Comparison of ENCODE assay signal across 10 cellular contexts in genomic region chr12:96194572-96194889, GRCh38. TPM values are rescaled to one million over a fixed set of nuclear protein-coding genes. Genes with fewer than 3 reads are reported as not detected.
DNase-seq lines count a peak whose midpoint lies in the region; ATAC-seq, FAIRE-seq and TF ChIP-seq lines count a peak whose summit lies in the region.
"Had no signal": no experiment of that assay in that cellular context is flagged by ENCODE, and none has a peak within 500 bp of the region (broad histone marks: within the 10 kb centered on the region; RNA-seq: fewer than 3 reads in every experiment).

No MANE protein-coding gene starts in this region.

- peak overlapping the region; percentile 92; the same call in 1 of the 2 replicates for H3K56ac ChIP-seq in IMR-90 (ENCODE audit: extremely low read depth, insufficient read depth, low read length)

- H3K18ac ChIP-seq in IMR-90 (ENCODE audit: low read depth, low read length): peak overlapping the region; percentile 62; the same call in 1 of the 2 replicates

- H4K20me1 ChIP-seq in IMR-90 (ENCODE audit: insufficient read depth, low read length): peaks cover 14% of the 10 kb centered on the region; the same call in 1 of the 2 replicates

- POLR2A ChIA-PET in IMR-90 (lab: Charles Lee; ENCODE audit: unreplicated experiment): no interaction called here

- H3K9me3 Mint-ChIP-seq in activated T-cell treated with anti-CD3 and anti-CD28 coated beads, Interleukin-2, amount 50 U/mL, for 4 hours: no peaks in the 10 kb centered on the region
- no peaks in the 10 kb centered on the region for H3K9me3 Mint-ChIP-seq in effector memory CD8-positive, alpha-beta T cell

- peak overlapping the region; percentile 98 for H3K4me3 Mint-ChIP-seq in activated T-cell treated with anti-CD3 and anti-CD28 coated beads, Interleukin-2, amount 50 U/mL, for 4 hours
- peak overlapping the region; percentile 89 to 95 for H3K4me3 Mint-ChIP-seq in effector memory CD8-positive, alpha-beta T cell

- no peak for TF ChIP-seq POLR2A in IMR-90 (IDR thresholded peaks at IDR 0.05; ENCODE audit: low read depth, low read length)

- H3K9me3 ChIP-seq in IMR-90 (ENCODE audit: control insufficient read depth, insufficient read depth, low read length) (no peaks in the 10 kb centered on the region), pancreas (no peaks in the 10 kb centered on the region)

- H3K79me1 ChIP-seq in IMR-90 (ENCODE audit: low read depth in 1 of 2, low read length in 2 of 2): peaks cover 0 to 19% of the 10 kb centered on the region in 2 experiments; a peak in 2 of 4 replicates

- no peak for DNase-seq in activated T-cell treated with anti-CD3 and anti-CD28 coated beads, Interleukin-2, amount 50 U/mL, for 4 hours
- DNase-seq in activated T-cell treated with anti-CD3 and anti-CD28 coated beads, Interleukin-2, amount 50 U/mL, for 48 hours: no peak
- DNase-seq in IMR-90 (no peak), pancreas (no peak), MV-4-11 (lab: John Stamatoyannopoulos, UW) (no peak), HPDE6-E6E7 (ENCODE audit: extremely low spot score) (no peak)
- no peak for DNase-seq in effector memory CD8-positive, alpha-beta T cell

- TF ChIP-seq RAD21 in IMR-90 (IDR thresholded peaks at IDR 0.05; ENCODE audit: low read length): no peak

- no peak for FAIRE-seq in pancreas (lab: Jason Lieb, UNC)
- FAIRE-seq: endometrium, G401.6 had no signal

- peak overlapping the region; percentile 96 for H2BK5ac ChIP-seq in IMR-90 (ENCODE audit: low read depth, low read length, poor library complexity, severe bottlenecking)

- H2BK15ac ChIP-seq in IMR-90 (ENCODE audit: low read depth, low read length): no peak overlapping the region

- peak overlapping the region; percentile 98 to 99 for H3K27ac Mint-ChIP-seq in effector memory CD8-positive, alpha-beta T cell

- H4K5ac ChIP-seq in IMR-90 (ENCODE audit: low read depth, low read length): no peak overlapping the region

- dilution Hi-C loops in IMR-90 (cut with HindIII; ENCODE audit: low sequenced_read_pairs, unreplicated experiment): no loop called here

- H2BK20ac ChIP-seq in IMR-90 (ENCODE audit: low read depth, low read length): peak overlapping the region; percentile 65

- peak overlapping the region; percentile 67 for H3K4me2 ChIP-seq in IMR-90 (ENCODE audit: low read depth, low read length)

- H3K36me3 ChIP-seq in IMR-90 (ENCODE audit: control insufficient read depth, insufficient read depth, low read length): no peaks in the 10 kb centered on the region
- no peaks in the 10 kb centered on the region for H3K36me3 ChIP-seq in pancreas

- CTCF ChIA-PET in IMR-90 (lab: Yijun Ruan, JAX): interaction anchor here (1.4 kb wide), 1 partner anchor 21 kb away, joined by 4 read pairs; no protein-coding TSS in a partner anchor

- H3K4me1 Mint-ChIP-seq in activated T-cell treated with anti-CD3 and anti-CD28 coated beads, Interleukin-2, amount 50 U/mL, for 4 hours (ENCODE audit: low read depth): peaks cover 55% of the 10 kb centered on the region
- H3K4me1 Mint-ChIP-seq in effector memory CD8-positive, alpha-beta T cell (ENCODE audit: low read depth in 2 of 2): peaks cover 38 to 40% of the 10 kb centered on the region in 2 donors

- H2AK5ac ChIP-seq in IMR-90 (ENCODE audit: low read depth, low read length): no peak overlapping the region

- WGBS in IMR-90 (ENCODE audit: extremely low coverage in 2 of 2, insufficient read length in 1 of 2), 2 experiments: no CpG with 5 or more reads among the region's 24 CpGs
- 1% methylated on average over 11 to 23 of the region's 24 CpGs for WGBS in pancreas, 2 donors

- H3K9me1 ChIP-seq in IMR-90 (ENCODE audit: insufficient read depth, low read length): peaks cover 7% of the 10 kb centered on the region

- no peak for TF ChIP-seq CTCF in IMR-90 (conservative IDR thresholded peaks at IDR 0.05; ENCODE audit: low read depth, low read length)
- TF ChIP-seq CTCF in pancreas (IDR thresholded peaks at IDR 0.05): no peak

- H3K23ac ChIP-seq in IMR-90 (ENCODE audit: low read depth, low read length): peak overlapping the region; percentile 98; the same call in 1 of the 2 replicates

- H3K27me3 Mint-ChIP-seq in activated T-cell treated with anti-CD3 and anti-CD28 coated beads, Interleukin-2, amount 50 U/mL, for 4 hours (ENCODE audit: low read depth): no peaks in the 10 kb centered on the region
- no peaks in the 10 kb centered on the region for H3K27me3 Mint-ChIP-seq in effector memory CD8-positive, alpha-beta T cell

- intact Hi-C loops in IMR-90 (cut with micrococcal nuclease): no loop called here
- intact Hi-C loops in pancreas (cut with DNase I): no loop called here

- peaks cover 5% of the 10 kb centered on the region for H3K4me1 ChIP-seq in IMR-90 (ENCODE audit: control insufficient read depth, insufficient read depth, low read length)
- H3K4me1 ChIP-seq in pancreas: peaks cover 0 to 21% (median 0%) of the 10 kb centered on the region in 3 donors

- peak overlapping the region; percentile 81 for H3K4ac ChIP-seq in IMR-90 (ENCODE audit: low read depth, low read length)

- H3K14ac ChIP-seq in IMR-90 (replicated peaks; ENCODE audit: low read depth, low read length): peak overlapping the region; percentile 95

- peak overlapping the region; percentile 78 for H2AFZ ChIP-seq in IMR-90 (replicated peaks; ENCODE audit: low read length, poor library complexity)

- ATAC-seq in activated T-cell treated with anti-CD3 and anti-CD28 coated beads, Interleukin-2, amount 50 U/mL, for 4 hours: no peak
- ATAC-seq in IMR-90 (ENCODE audit: low read depth) (no peak), pancreas (no peak)
- ATAC-seq in effector memory CD8-positive, alpha-beta T cell (replicated peaks): peak; percentile 1
- no peak for ATAC-seq in activated CD4-positive, CD25-positive, alpha-beta regulatory T cell treated with anti-CD3 and anti-CD28 coated beads, Interleukin-2, amount 50 U/mL, for 24 hours

- H3K36me3 Mint-ChIP-seq in activated T-cell treated with anti-CD3 and anti-CD28 coated beads, Interleukin-2, amount 50 U/mL, for 4 hours (ENCODE audit: insufficient read depth): peaks cover 5% of the 10 kb centered on the region
- H3K36me3 Mint-ChIP-seq in effector memory CD8-positive, alpha-beta T cell (ENCODE audit: insufficient read depth): peaks cover 47% of the 10 kb centered on the region

- peak overlapping the region; percentile 71 for H4K91ac ChIP-seq in IMR-90 (ENCODE audit: insufficient read depth, low read depth, low read length)

- in situ Hi-C loops in IMR-90 (cut with MboI; ENCODE audit: low sequenced_read_pairs): no loop called here

- no peaks in the 10 kb centered on the region for H3K27me3 ChIP-seq in IMR-90 (ENCODE audit: control insufficient read depth, insufficient read depth, low read length)
- no peaks in the 10 kb centered on the region for H3K27me3 ChIP-seq in pancreas

- H2AK9ac ChIP-seq in IMR-90 (replicated peaks; ENCODE audit: low read depth, low read length, poor library complexity): peak overlapping the region; percentile 86

- H3K4me3 ChIP-seq in IMR-90 (ENCODE audit: insufficient read depth, low read depth, low read length) (peak overlapping the region; percentile 97), pancreas (peak overlapping the region; percentile 48 to 79 (median 63))

- peak overlapping the region; percentile 81 to 90 for H4K8ac ChIP-seq in IMR-90 (ENCODE audit: low read depth in 2 of 2, low read length in 2 of 2)

- peak overlapping the region; percentile 74; the same call in 1 of the 2 replicates for H2BK120ac ChIP-seq in IMR-90 (ENCODE audit: low read depth, low read length)

- BruUV-seq in IMR-90 (replicated peaks; lab: Mats Ljungman, UMichigan): no TSS peak

- H3K9ac ChIP-seq in IMR-90 (ENCODE audit: low read depth, low read length): peak overlapping the region; percentile 80

- peak overlapping the region; percentile 28 for H3K27ac ChIP-seq in IMR-90 (ENCODE audit: insufficient read depth, low read length)
- H3K27ac ChIP-seq in pancreas: peak overlapping the region in 2 of 4 donors; percentile 44 to 54

TF ChIP-seq in IMR-90, 13 proteins besides CTCF, POLR2A, EP300 and RAD21 (continues in another document):
- TF ChIP-seq, protein P1, sequence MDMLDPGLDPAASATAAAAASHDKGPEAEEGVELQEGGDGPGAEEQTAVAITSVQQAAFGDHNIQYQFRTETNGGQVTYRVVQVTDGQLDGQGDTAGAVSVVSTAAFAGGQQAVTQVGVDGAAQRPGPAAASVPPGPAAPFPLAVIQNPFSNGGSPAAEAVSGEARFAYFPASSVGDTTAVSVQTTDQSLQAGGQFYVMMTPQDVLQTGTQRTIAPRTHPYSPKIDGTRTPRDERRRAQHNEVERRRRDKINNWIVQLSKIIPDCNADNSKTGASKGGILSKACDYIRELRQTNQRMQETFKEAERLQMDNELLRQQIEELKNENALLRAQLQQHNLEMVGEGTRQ (IDR thresholded peaks at IDR 0.05; ENCODE audit: low read depth, low read length): no peak
- TF ChIP-seq RCOR1 (IDR thresholded peaks at IDR 0.05; ENCODE audit: insufficient replicate concordance, low read length) (no peak), MXI1 (IDR thresholded peaks at IDR 0.05; ENCODE audit: borderline replicate concordance, low read depth, low read length) (no peak), CEBPB (IDR thresholded peaks at IDR 0.05; ENCODE audit: low read depth, low read length) (no peak), MAZ (IDR thresholded peaks at IDR 0.05; ENCODE audit: borderline replicate concordance, low read depth, low read length) (no peak), SMC3 (IDR thresholded peaks at IDR 0.05; ENCODE audit: low read depth, low read length) (no peak), NFE2L2 (IDR thresholded peaks at IDR 0.05; ENCODE audit: low read depth, low read length) (no peak), FOS (IDR thresholded peaks at IDR 0.05; ENCODE audit: low read depth, low read length) (no peak), RFX5 (IDR thresholded peaks at IDR 0.05; ENCODE audit: low read depth, low read length) (no peak), ELK1 (IDR thresholded peaks at IDR 0.05; ENCODE audit: borderline replicate concordance, low read depth, low read length) (no peak), MAFK (IDR thresholded peaks at IDR 0.05; ENCODE audit: low read depth, low read length) (no peak)

RNA-seq across cellular contexts. Expression of gene ELK3, which starts 0.4 kb away (rescaled TPM):
- 10 to 100 TPM; 33.8 to 43.1 (median 33.9) TPM for total RNA-seq in activated T-cell treated with anti-CD3 and anti-CD28 coated beads, Interleukin-2, amount 50 U/mL, for 4 hours
- total RNA-seq in IMR-90 (2012; rRNA removed) (14.5 and 20.0 TPM in 2 replicates), pancreas (10 to 100 TPM in 1 of 6 donors, 1 to 10 TPM in 5; 4.0 to 12.9 (median 7.2) TPM)
- polyA plus RNA-seq in IMR-90 (2012; rRNA removed) (27.5 and 35.7 TPM in 2 replicates), pancreas (1 to 10 TPM; 2.9 to 4.4 TPM)
- 10.7 and 23.4 TPM in 2 replicates for polyA plus RNA-seq in IMR-90 (2012; cell fraction: cytosol; rRNA removed)
- polyA plus RNA-seq in IMR-90 (2012; cell fraction: nucleus; rRNA removed; ENCODE audit: low replicate concordance): 9.2 and 14.8 TPM in 2 replicates
